In genomic region chr11:125904678-125905077, GRCh38 we compare ENCODE assay signal across 10 cellular contexts. TPM values are rescaled to one million over a fixed set of nuclear protein-coding genes. Genes with fewer than 3 reads are reported as not detected.
A peak's percentile ranks its signal among the peaks of the same experiment; 100 is the strongest.
DNase-seq lines count a peak whose midpoint lies in the region; ATAC-seq, FAIRE-seq and TF ChIP-seq lines count a peak whose summit lies in the region.
"Had no signal": no experiment of that assay in that cellular context is flagged by ENCODE, and none has a peak within 500 bp of the region (broad histone marks: within the 10 kb centered on the region; RNA-seq: fewer than 3 reads in every experiment).

No MANE protein-coding gene starts in this region.

- H3K27me3 ChIP-seq in NT2/D1 (ENCODE audit: insufficient read depth, insufficient read length): peaks cover 12% of the 10 kb centered on the region
- peaks cover 25% of the 10 kb centered on the region for H3K27me3 ChIP-seq in endodermal cell (ENCODE audit: control insufficient read depth, insufficient read depth, low read length, poor library complexity, severe bottlenecking)
- peaks cover 32% of the 10 kb centered on the region for H3K27me3 ChIP-seq in neural progenitor cell
- peaks cover 5% of the 10 kb centered on the region for H3K27me3 ChIP-seq in ascending aorta
- no peaks in the 10 kb centered on the region for H3K27me3 ChIP-seq in pancreas

- H3K9ac ChIP-seq in NT2/D1 (ENCODE audit: insufficient read length, low read depth) (no peak overlapping the region), endodermal cell (ENCODE audit: extremely low read depth, low read length, poor library complexity, severe bottlenecking) (no peak overlapping the region), neural progenitor cell (no peak overlapping the region)

- H3K9me3 ChIP-seq in NT2/D1 (ENCODE audit: insufficient read depth, low read length): peaks cover 6% of the 10 kb centered on the region; the same call in 1 of the 2 replicates
- H3K9me3 ChIP-seq in endodermal cell (ENCODE audit: control insufficient read depth, low read length): no peaks in the 10 kb centered on the region
- no peaks in the 10 kb centered on the region for H3K9me3 ChIP-seq in neural progenitor cell (ENCODE audit: low read depth)
- H3K9me3 ChIP-seq in ascending aorta: no peaks in the 10 kb centered on the region
- no peaks in the 10 kb centered on the region for H3K9me3 ChIP-seq in pancreas

- WGBS in endodermal cell (ENCODE audit: insufficient coverage in 1 of 2, insufficient read length in 1 of 2), 2 experiments: 80 to 82% methylated on average over 8 to 11 of the region's 11 CpGs
- WGBS in pancreas, 2 donors: 52 to 57% methylated on average over 11 of the region's 11 CpGs

- no peak for TF ChIP-seq CTCF in CD14-positive monocyte (IDR thresholded peaks at IDR 0.05)
- TF ChIP-seq CTCF in endodermal cell (conservative IDR thresholded peaks at IDR 0.05): no peak
- no peak for TF ChIP-seq CTCF in neural progenitor cell (IDR thresholded peaks at IDR 0.05)
- TF ChIP-seq CTCF in ascending aorta (IDR thresholded peaks at IDR 0.05): no peak
- no peak for TF ChIP-seq CTCF in pancreas (IDR thresholded peaks at IDR 0.05)

- DNase-seq in CD14-positive monocyte (ENCODE audit: low spot score) (no peak), NT2/D1 (ENCODE audit: low read depth, low spot score) (no peak), endodermal cell (no peak), neural progenitor cell (ENCODE audit: low spot score) (no peak), ascending aorta (ENCODE audit: low spot score in 2 of 2) (no peak), NCI-H2171 (lab: John Stamatoyannopoulos, UW) (no peak), pancreas (no peak)
- DNase-seq: PC-9 had no signal

- peaks cover 4% of the 10 kb centered on the region for H4K20me1 ChIP-seq in neural progenitor cell (ENCODE audit: low read depth)

- H3K4me1 Mint-ChIP-seq in CD14-positive monocyte (peaks cover 21% of the 10 kb centered on the region), endodermal cell (peaks cover 5% of the 10 kb centered on the region), neural progenitor cell (peaks cover 17% of the 10 kb centered on the region)

- H3K4me1 ChIP-seq in NT2/D1 (ENCODE audit: insufficient read depth, insufficient read length) (no peaks in the 10 kb centered on the region), endodermal cell (ENCODE audit: control insufficient read depth, insufficient read depth, low read length) (no peaks in the 10 kb centered on the region), neural progenitor cell (peaks cover 5% of the 10 kb centered on the region), ascending aorta (peaks cover 2 to 8% of the 10 kb centered on the region in 2 donors), pancreas (peaks cover 0 to 12% (median 6%) of the 10 kb centered on the region in 3 donors)

- no peak overlapping the region for H3K27ac ChIP-seq in endodermal cell (ENCODE audit: low read depth, low read length)
- no peak overlapping the region for H3K27ac ChIP-seq in neural progenitor cell
- H3K27ac ChIP-seq in ascending aorta: no peak overlapping the region
- H3K27ac ChIP-seq in pancreas: no peak overlapping the region
- H3K27ac ChIP-seq: PC-9 had no signal

- peaks cover 25% of the 10 kb centered on the region for H3K79me2 ChIP-seq in neural progenitor cell (ENCODE audit: low read depth)

- ATAC-seq in HG02973 (IDR thresholded peaks at IDR 0.05; ENCODE audit: unreplicated experiment) (no peak), pancreas (no peak)

- peak overlapping the region; percentile 70 for H2AFZ ChIP-seq in neural progenitor cell (replicated peaks)
- H2AFZ ChIP-seq: PC-9 had no signal

- H3K4me2 ChIP-seq in neural progenitor cell: peak overlapping the region; percentile 75
- H3K4me2 ChIP-seq: PC-9 had no signal

- H3K9me3 Mint-ChIP-seq in CD14-positive monocyte (peaks cover 0 to 22% (median 14%) of the 10 kb centered on the region in 7 donors), endodermal cell (peaks cover 5% of the 10 kb centered on the region), neural progenitor cell (no peaks in the 10 kb centered on the region)

- FAIRE-seq in pancreas (lab: Jason Lieb, UNC): no peak

- H3K4me3 ChIP-seq in NT2/D1 (ENCODE audit: insufficient read length, low read depth) (peak overlapping the region; percentile 21), endodermal cell (ENCODE audit: low read length) (peak overlapping the region; percentile 64), neural progenitor cell (peak overlapping the region; percentile 77), ascending aorta (peak overlapping the region in 1 of 2 donors; percentile 46), pancreas (peak overlapping the region in 2 of 4 donors; percentile 60 to 75)
- H3K4me3 ChIP-seq: PC-9 had no signal

- peak overlapping the region; percentile 60 to 88 for H3K4me3 Mint-ChIP-seq in CD14-positive monocyte
- H3K4me3 Mint-ChIP-seq in endodermal cell: peak overlapping the region; percentile 94
- peak overlapping the region; percentile 82 for H3K4me3 Mint-ChIP-seq in neural progenitor cell

- H3F3A ChIP-seq in neural progenitor cell (ENCODE audit: low read depth): peaks cover 29% of the 10 kb centered on the region

- H3K27me3 Mint-ChIP-seq in CD14-positive monocyte (ENCODE audit: low read depth in 3 of 3) (peaks cover 35 to 46% (median 44%) of the 10 kb centered on the region in 3 donors), endodermal cell (ENCODE audit: insufficient read depth) (peaks cover 37% of the 10 kb centered on the region), neural progenitor cell (ENCODE audit: insufficient read depth, low read depth) (peaks cover 12% of the 10 kb centered on the region)

- H3K27ac Mint-ChIP-seq in CD14-positive monocyte (no peak overlapping the region), endodermal cell (no peak overlapping the region), neural progenitor cell (no peak overlapping the region)

- intact Hi-C loops in CD14-positive monocyte (cut with micrococcal nuclease) (no loop called here), ascending aorta (cut with DNase I) (loop anchor here (5.0 kb wide), 2 partner anchors 208 to 312 kb away; partner anchors contain the start of gene STT3A), pancreas (cut with DNase I) (no loop called here)

- H3K36me3 ChIP-seq in NT2/D1 (ENCODE audit: insufficient read depth, insufficient read length, low read length) (peaks cover 8% of the 10 kb centered on the region), endodermal cell (ENCODE audit: control insufficient read depth, insufficient read depth, low read length) (peaks cover 12% of the 10 kb centered on the region), neural progenitor cell (no peaks in the 10 kb centered on the region), ascending aorta (peaks cover 6 to 7% of the 10 kb centered on the region in 2 donors), pancreas (no peaks in the 10 kb centered on the region)

- H3K36me3 Mint-ChIP-seq in CD14-positive monocyte (peaks cover 10 to 17% of the 10 kb centered on the region in 2 donors), endodermal cell (ENCODE audit: low read depth) (peaks cover 13% of the 10 kb centered on the region), neural progenitor cell (peaks cover 5% of the 10 kb centered on the region)

RNA-seq across cellular contexts. Expression of gene DDX25, which starts 0.4 kb away (rescaled TPM):
- polyA plus RNA-seq in CD14-positive monocyte (not detected), pancreas (1 to 10 TPM in 1 of 2 donors, under 1 TPM in 1; 0.49 to 7.1 TPM)
- total RNA-seq in endodermal cell (1 to 10 TPM; 3.3 to 8.4 TPM), neural progenitor cell (ENCODE audit: low replicate concordance) (8.9 and 12.4 TPM in 2 replicates), ascending aorta (not detected), pancreas (under 1 TPM; 0.41 to 0.98 (median 0.64) TPM)
- 3.6 TPM for polyA plus RNA-seq in endodermal cell (2013, experiment 1 of 2)
- polyA plus RNA-seq in endodermal cell (2013, experiment 2 of 2): 2.8 TPM
- total RNA-seq: fibroblast of lung had no signal
- polyA plus RNA-seq: fibroblast of lung had no signal

RNA-seq across cellular contexts. Expression of gene PUS3, which starts 1.7 kb away (rescaled TPM):
- polyA plus RNA-seq in CD14-positive monocyte (1 to 10 TPM; 3.1 to 5.3 TPM), pancreas (10 to 100 TPM in 1 of 2 donors, 1 to 10 TPM in 1; 10.0 to 10.6 TPM)
- total RNA-seq in endodermal cell (10 to 100 TPM; 12.6 to 13.7 TPM), neural progenitor cell (ENCODE audit: low replicate concordance) (13.3 and 22.1 TPM in 2 replicates), ascending aorta (31.3 TPM), pancreas (10 to 100 TPM in 4 of 6 donors, 1 to 10 TPM in 2; 8.9 to 17.9 (median 11.5) TPM)
- polyA plus RNA-seq in endodermal cell (2013, experiment 1 of 2): 16.1 TPM
- 16.0 TPM for polyA plus RNA-seq in endodermal cell (2013, experiment 2 of 2)

RNA-seq across cellular contexts. Expression of gene HYLS1, which starts 17.2 kb away (rescaled TPM):
- polyA plus RNA-seq in CD14-positive monocyte (1 to 10 TPM; 2.0 to 2.6 TPM), pancreas (1 to 10 TPM; 1.6 to 2.3 TPM)
- total RNA-seq in endodermal cell (1 to 10 TPM; 6.6 to 7.7 TPM), neural progenitor cell (ENCODE audit: low replicate concordance) (7.7 and 8.9 TPM in 2 replicates), ascending aorta (6.5 TPM), pancreas (1 to 10 TPM in 3 of 6 donors, under 1 TPM in 3; 0.71 to 2.4 (median 1.2) TPM)
- polyA plus RNA-seq in endodermal cell (2013, experiment 1 of 2): 4.5 TPM
- 4.1 TPM for polyA plus RNA-seq in endodermal cell (2013, experiment 2 of 2)

RNA-seq across cellular contexts. Expression of gene VSIG10L2, which starts 41.2 kb away (rescaled TPM):
- polyA plus RNA-seq in CD14-positive monocyte (not detected), pancreas (under 1 TPM; 0.14 to 0.15 TPM)
- total RNA-seq in endodermal cell (not detected), neural progenitor cell (ENCODE audit: low replicate concordance) (not detected in 2 replicates), ascending aorta (not detected), pancreas (under 1 TPM in 2 of 6 donors, not detected in 4; 0.28 to 0.52 TPM)
- not detected for polyA plus RNA-seq in endodermal cell (2013, experiment 1 of 2)
- polyA plus RNA-seq in endodermal cell (2013, experiment 2 of 2): not detected
- total RNA-seq: fibroblast of lung, PC-9 had no signal
- polyA plus RNA-seq: fibroblast of lung had no signal
